In the genomic region with DNA sequence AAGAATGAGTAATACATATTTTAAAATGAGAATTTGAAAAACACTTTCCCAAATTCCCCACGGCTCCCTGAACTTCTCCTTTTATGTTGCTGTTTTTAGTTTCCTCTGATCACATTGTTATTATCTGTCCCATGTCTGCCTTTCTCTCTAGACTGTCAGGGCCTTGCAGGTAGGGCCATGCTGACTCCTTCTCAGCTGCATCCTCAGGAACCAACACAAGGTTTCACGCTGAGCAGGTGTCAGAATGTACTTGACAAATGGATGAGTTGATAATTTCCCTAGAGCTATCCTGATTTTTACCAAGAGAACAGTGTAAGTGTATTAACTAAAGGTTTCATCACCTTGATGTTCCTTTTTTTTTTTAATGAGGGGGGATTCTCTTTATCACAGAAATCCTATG, we compare ENCODE assay signal across 17 cellular contexts.
A peak's percentile ranks its signal among the peaks of the same experiment; 100 is the strongest.
DNase-seq lines count a peak whose midpoint lies in the region; ATAC-seq and TF ChIP-seq lines count a peak whose summit lies in the region.
"Had no signal": no experiment of that assay in that cellular context is flagged by ENCODE, and none has a peak within 500 bp of the region (broad histone marks: within the 10 kb centered on the region; RNA-seq: fewer than 3 reads in every experiment).

No MANE protein-coding gene starts in this region.

- H3K4me3 ChIP-seq in upper lobe of right lung, result no peak overlapping the region
- H3K4me3 ChIP-seq: MG63, SJSA1, skin epidermis had no signal

- H3K27ac ChIP-seq in upper lobe of right lung, result no peak overlapping the region
- H3K27ac ChIP-seq: SJSA1, skin epidermis had no signal

- ATAC-seq in activated T-cell treated with anti-CD3 and anti-CD28 coated beads, Interleukin-2, amount 50 U/mL, for 72 hours (replicated peaks in 1 of 2), result no peak
- no peak for ATAC-seq in activated naive CD8-positive, alpha-beta T cell treated with anti-CD3 and anti-CD28 coated beads, Interleukin-2, amount 50 U/mL, for 24 hours
- ATAC-seq in stimulated activated effector memory CD8-positive, alpha-beta T cell treated with anti-CD3 and anti-CD28 coated beads, Interleukin-12 subunit alpha, Interleukin-12 subunit beta, amount 100 ng/mL, for 72 hours, result no peak
- ATAC-seq in GM19395 (IDR thresholded peaks at IDR 0.05; ENCODE audit: unreplicated experiment), result no peak
- ATAC-seq in upper lobe of right lung, result no peak
- no peak for ATAC-seq in GM18502 (IDR thresholded peaks at IDR 0.05; ENCODE audit: poor library complexity, unreplicated experiment)

- DNase-seq in activated T-cell treated with anti-CD3 and anti-CD28 coated beads, Interleukin-2, amount 50 U/mL, for 72 hours, result no peak
- DNase-seq in activated T-cell treated with anti-CD3 and anti-CD28 coated beads for 4 hours (no peak), HFFc6 (no peak), upper lobe of right lung (no peak)
- DNase-seq in activated naive CD8-positive, alpha-beta T cell treated with anti-CD3 and anti-CD28 coated beads, Interleukin-2, amount 50 U/mL, for 24 hours, result no peak
- no peak for DNase-seq in stimulated activated effector memory CD8-positive, alpha-beta T cell treated with anti-CD3 and anti-CD28 coated beads, Interleukin-12 subunit alpha, Interleukin-12 subunit beta, amount 100 ng/mL, for 72 hours (ENCODE audit: low spot score in 2 of 2)
- DNase-seq: activated CD4-positive, alpha-beta memory T cell treated with anti-CD3 and anti-CD28 coated beads for 36 hours; activated gamma-delta T cell; DMS153; foreskin melanocyte; MG63; NCI-H2081; stimulated activated naive CD4-positive, alpha-beta T cell treated with Interleukin-2 at 50 U/mL for 16 hours had no signal

- H3K4me1 Mint-ChIP-seq in activated T-cell treated with anti-CD3 and anti-CD28 coated beads, Interleukin-2, amount 50 U/mL, for 72 hours (ENCODE audit: low read depth), result peaks cover 42% of the 10 kb centered on the region
- peaks cover 58% of the 10 kb centered on the region for H3K4me1 Mint-ChIP-seq in HFFc6 (ENCODE audit: low read depth)
- peaks cover 45% of the 10 kb centered on the region for H3K4me1 Mint-ChIP-seq in activated naive CD8-positive, alpha-beta T cell treated with anti-CD3 and anti-CD28 coated beads, Interleukin-2, amount 50 U/mL, for 24 hours
- peaks cover 47% of the 10 kb centered on the region for H3K4me1 Mint-ChIP-seq in stimulated activated effector memory CD8-positive, alpha-beta T cell treated with anti-CD3 and anti-CD28 coated beads, Interleukin-12 subunit alpha, Interleukin-12 subunit beta, amount 100 ng/mL, for 72 hours

- no peaks in the 10 kb centered on the region for H3K9me3 ChIP-seq in upper lobe of right lung
- H3K9me3 ChIP-seq: MG63, SJSA1 had no signal

- H3K36me3 Mint-ChIP-seq in activated T-cell treated with anti-CD3 and anti-CD28 coated beads, Interleukin-2, amount 50 U/mL, for 72 hours (ENCODE audit: insufficient read depth in 2 of 2), result no peaks in the 10 kb centered on the region
- H3K36me3 Mint-ChIP-seq in HFFc6 (ENCODE audit: low read depth), result peaks cover 14% of the 10 kb centered on the region
- no peaks in the 10 kb centered on the region for H3K36me3 Mint-ChIP-seq in activated naive CD8-positive, alpha-beta T cell treated with anti-CD3 and anti-CD28 coated beads, Interleukin-2, amount 50 U/mL, for 24 hours (ENCODE audit: low read depth)
- H3K36me3 Mint-ChIP-seq in stimulated activated effector memory CD8-positive, alpha-beta T cell treated with anti-CD3 and anti-CD28 coated beads, Interleukin-12 subunit alpha, Interleukin-12 subunit beta, amount 100 ng/mL, for 72 hours, result peaks cover 10% of the 10 kb centered on the region

- intact Hi-C loops in upper lobe of right lung (cut with DNase I), result no loop called here

- no peaks in the 10 kb centered on the region for H3K9me3 Mint-ChIP-seq in activated T-cell treated with anti-CD3 and anti-CD28 coated beads, Interleukin-2, amount 50 U/mL, for 72 hours
- no peaks in the 10 kb centered on the region for H3K9me3 Mint-ChIP-seq in HFFc6
- no peaks in the 10 kb centered on the region for H3K9me3 Mint-ChIP-seq in activated naive CD8-positive, alpha-beta T cell treated with anti-CD3 and anti-CD28 coated beads, Interleukin-2, amount 50 U/mL, for 24 hours
- no peaks in the 10 kb centered on the region for H3K9me3 Mint-ChIP-seq in stimulated activated effector memory CD8-positive, alpha-beta T cell treated with anti-CD3 and anti-CD28 coated beads, Interleukin-12 subunit alpha, Interleukin-12 subunit beta, amount 100 ng/mL, for 72 hours
- H3K9me3 Mint-ChIP-seq: activated CD4-positive, alpha-beta memory T cell treated with anti-CD3 and anti-CD28 coated beads for 36 hours had no signal

- TF ChIP-seq CTCF in HFFc6 (IDR thresholded peaks at IDR 0.05) (no peak), upper lobe of right lung (IDR thresholded peaks at IDR 0.05) (no peak)

- no peak overlapping the region for H3K27ac Mint-ChIP-seq in activated T-cell treated with anti-CD3 and anti-CD28 coated beads, Interleukin-2, amount 50 U/mL, for 72 hours
- H3K27ac Mint-ChIP-seq in HFFc6, result peak overlapping the region; percentile 74
- no peak overlapping the region for H3K27ac Mint-ChIP-seq in activated naive CD8-positive, alpha-beta T cell treated with anti-CD3 and anti-CD28 coated beads, Interleukin-2, amount 50 U/mL, for 24 hours
- H3K27ac Mint-ChIP-seq in stimulated activated effector memory CD8-positive, alpha-beta T cell treated with anti-CD3 and anti-CD28 coated beads, Interleukin-12 subunit alpha, Interleukin-12 subunit beta, amount 100 ng/mL, for 72 hours, result no peak overlapping the region
- H3K27ac Mint-ChIP-seq: activated CD4-positive, alpha-beta memory T cell treated with anti-CD3 and anti-CD28 coated beads for 36 hours had no signal

- H3K27me3 Mint-ChIP-seq in activated T-cell treated with anti-CD3 and anti-CD28 coated beads, Interleukin-2, amount 50 U/mL, for 72 hours (ENCODE audit: low read depth), result no peaks in the 10 kb centered on the region
- no peaks in the 10 kb centered on the region; the same call in 1 of the 2 replicates for H3K27me3 Mint-ChIP-seq in HFFc6 (ENCODE audit: insufficient read depth)
- H3K27me3 Mint-ChIP-seq in activated naive CD8-positive, alpha-beta T cell treated with anti-CD3 and anti-CD28 coated beads, Interleukin-2, amount 50 U/mL, for 24 hours, result no peaks in the 10 kb centered on the region
- H3K27me3 Mint-ChIP-seq: activated CD4-positive, alpha-beta memory T cell treated with anti-CD3 and anti-CD28 coated beads for 36 hours had no signal

- no peaks in the 10 kb centered on the region for H3K27me3 ChIP-seq in upper lobe of right lung
- H3K27me3 ChIP-seq: MG63, SJSA1 had no signal

- peak overlapping the region; percentile 21 to 35 for H3K4me3 Mint-ChIP-seq in activated T-cell treated with anti-CD3 and anti-CD28 coated beads, Interleukin-2, amount 50 U/mL, for 72 hours
- H3K4me3 Mint-ChIP-seq in HFFc6, result no peak overlapping the region
- peak overlapping the region; percentile 47 for H3K4me3 Mint-ChIP-seq in activated naive CD8-positive, alpha-beta T cell treated with anti-CD3 and anti-CD28 coated beads, Interleukin-2, amount 50 U/mL, for 24 hours
- peak overlapping the region; percentile 33 for H3K4me3 Mint-ChIP-seq in stimulated activated effector memory CD8-positive, alpha-beta T cell treated with anti-CD3 and anti-CD28 coated beads, Interleukin-12 subunit alpha, Interleukin-12 subunit beta, amount 100 ng/mL, for 72 hours
- H3K4me3 Mint-ChIP-seq: activated CD4-positive, alpha-beta memory T cell treated with anti-CD3 and anti-CD28 coated beads for 36 hours had no signal

- H3K4me1 ChIP-seq in upper lobe of right lung, result peaks cover 31% of the 10 kb centered on the region

- H3K36me3 ChIP-seq in upper lobe of right lung, result peaks cover under 1% of the 10 kb centered on the region
- H3K36me3 ChIP-seq: MG63, SJSA1 had no signal
